16 cellular contexts compared by ENCODE assay signal in the genomic region with DNA sequence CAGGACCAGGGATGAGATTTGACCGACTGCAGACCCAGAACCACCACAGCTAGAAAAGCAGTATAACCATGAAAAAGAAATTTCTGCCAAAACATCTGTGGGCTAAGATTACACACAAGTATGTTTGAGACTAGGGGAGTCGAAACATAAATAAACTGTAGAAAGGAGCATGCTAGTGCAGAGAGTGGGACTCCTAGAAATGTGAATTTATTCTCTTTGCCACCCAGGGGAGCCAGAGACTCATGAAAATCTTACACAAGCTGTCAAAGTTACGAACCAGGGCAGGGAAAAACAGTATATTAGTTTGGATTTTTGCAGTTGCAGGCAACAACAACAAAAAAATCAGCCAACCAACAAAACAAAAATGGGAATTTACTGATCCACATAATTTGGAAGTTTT. TPM values are rescaled to one million over a fixed set of nuclear protein-coding genes. Genes with fewer than 3 reads are reported as not detected.
DNase-seq lines count a peak whose midpoint lies in the region; ATAC-seq and TF ChIP-seq lines count a peak whose summit lies in the region.
"Had no signal": no experiment of that assay in that cellular context is flagged by ENCODE, and none has a peak within 500 bp of the region (broad histone marks: within the 10 kb centered on the region; RNA-seq: fewer than 3 reads in every experiment).

No MANE protein-coding gene starts in this region.

- peaks cover 11% of the 10 kb centered on the region for H3K4me1 Mint-ChIP-seq in activated CD4-positive, alpha-beta T cell treated with anti-CD3 and anti-CD28 coated beads, Interleukin-2, amount 10 ng/mL, durations not matched to agents 7 days and 5 days

- DNase-seq in AG04449 (ENCODE audit: low read depth, low spot score) (no peak), GM23248 (peak; percentile 22), astrocyte of the cerebellum (ENCODE audit: low read depth) (peak; percentile 55), globus pallidus (ENCODE audit: low spot score) (peak; percentile 51), UCSD-AML1 (lab: John Stamatoyannopoulos, UW; ENCODE audit: unreplicated experiment) (no peak)
- DNase-seq in activated CD4-positive, alpha-beta T cell treated with anti-CD3 and anti-CD28 coated beads, Interleukin-2, amount 10 ng/mL, durations not matched to agents 7 days and 5 days = no peak
- no peak for DNase-seq in stimulated activated naive CD4-positive, alpha-beta T cell (lab: John Stamatoyannopoulos, UW)
- DNase-seq: aorta; NCI-H2171 treated with DMSO at 0.1 percent for 48 hours; PC-9; stimulated activated CD4-positive, alpha-beta T cell treated with anti-CD3 and anti-CD28 coated beads, Interleukin-2, amount 100 ng/mL, for 24 hours; stimulated activated naive B cell treated with anti-CD40 and anti-IgM and Interleukin-4, amounts not matched to agents 10 μg/mL and 1 μg/mL and 100 μg/mL, for 72 hours; T-helper 1 cell had no signal

- H3K4me3 Mint-ChIP-seq in activated CD4-positive, alpha-beta T cell treated with anti-CD3 and anti-CD28 coated beads, Interleukin-2, amount 10 ng/mL, durations not matched to agents 7 days and 5 days = no peak overlapping the region
- H3K4me3 Mint-ChIP-seq: activated T-helper 17 cell treated with anti-CD3 and anti-CD28 coated beads, Interleukin-2, amount 50 U/mL, for 72 hours; mesothelial cell of epicardium; stimulated activated naive B cell treated with anti-CD40 and anti-IgM and Interleukin-4, amounts not matched to agents 10 μg/mL and 1 μg/mL and 100 μg/mL, for 72 hours had no signal

- peaks cover 11% of the 10 kb centered on the region for H3K4me1 ChIP-seq in GM23248 (ENCODE audit: insufficient read depth)

- 78 to 82% methylated on average over 3 of the region's 3 CpGs for WGBS in GM23248 (ENCODE audit: low coverage in 1 of 2, low lambda C conversion rate in 2 of 2, missing lambda C conversion rate in 2 of 2), 2 experiments

- H3K9me3 Mint-ChIP-seq in activated CD4-positive, alpha-beta T cell treated with anti-CD3 and anti-CD28 coated beads, Interleukin-2, amount 10 ng/mL, durations not matched to agents 7 days and 5 days = peaks cover 2% of the 10 kb centered on the region

- no peak overlapping the region for H3K27ac ChIP-seq in GM23248
- H3K27ac ChIP-seq: PC-9 had no signal

- no peak overlapping the region for H3K4me2 ChIP-seq in GM23248 (ENCODE audit: unreplicated experiment)
- H3K4me2 ChIP-seq: PC-9 had no signal

- peaks cover 2% of the 10 kb centered on the region for H3K36me3 Mint-ChIP-seq in activated CD4-positive, alpha-beta T cell treated with anti-CD3 and anti-CD28 coated beads, Interleukin-2, amount 10 ng/mL, durations not matched to agents 7 days and 5 days (ENCODE audit: low read depth)
- H3K36me3 Mint-ChIP-seq: mesothelial cell of epicardium had no signal

- POLR2A ChIA-PET in AG04449 (lab: Yijun Ruan, JAX) = interaction anchor here (0.5 kb wide), 1 partner anchor 333 kb away, joined by 3 read pairs; no protein-coding TSS in a partner anchor
- POLR2A ChIA-PET in activated CD4-positive, alpha-beta T cell treated with anti-CD3 and anti-CD28 coated beads, Interleukin-2, amount 10 ng/mL, durations not matched to agents 7 days and 5 days (lab: Charles Lee) = no interaction called here

- no peak for ATAC-seq in HG03521 (IDR thresholded peaks at IDR 0.05; ENCODE audit: unreplicated experiment)
- ATAC-seq: activated T-helper 17 cell treated with anti-CD3 and anti-CD28 coated beads, Interleukin-2, amount 50 U/mL, for 72 hours; stimulated activated naive B cell treated with anti-CD40 and anti-IgM and Interleukin-4, amounts not matched to agents 10 μg/mL and 1 μg/mL and 100 μg/mL, for 72 hours had no signal

- H3K27me3 ChIP-seq in GM23248 (replicated peaks; ENCODE audit: insufficient read depth) = no peaks in the 10 kb centered on the region

- no peaks in the 10 kb centered on the region for H3K9me3 ChIP-seq in GM23248 (ENCODE audit: low read depth)

- H3K4me3 ChIP-seq in AG04449 (ENCODE audit: low read depth, low read length) = no peak overlapping the region
- H3K4me3 ChIP-seq in GM23248 = no peak overlapping the region
- no peak overlapping the region for H3K4me3 ChIP-seq in astrocyte of the cerebellum (ENCODE audit: low read depth, low read length)
- H3K4me3 ChIP-seq: PC-9 had no signal

- peak; percentile 22 for TF ChIP-seq CTCF in AG04449 (IDR thresholded peaks at IDR 0.05; ENCODE audit: insufficient read depth, low read length, missing control alignments)
- peak; percentile 45 for TF ChIP-seq CTCF in astrocyte of the cerebellum (IDR thresholded peaks at IDR 0.05; ENCODE audit: low read depth, low read length, missing control alignments)

- H3F3A ChIP-seq in GM23248 (ENCODE audit: insufficient read depth) = no peaks in the 10 kb centered on the region

- CTCF ChIA-PET in AG04449 (lab: Yijun Ruan, JAX) = interaction anchor here (0.8 to 3.3 kb wide), 10 partner anchors 11 to 622 kb away, joined by 3 to 50 read pairs (median 4); a partner anchor contains a TSS
- CTCF ChIA-PET in activated CD4-positive, alpha-beta T cell treated with anti-CD3 and anti-CD28 coated beads, Interleukin-2, amount 10 ng/mL, durations not matched to agents 7 days and 5 days (lab: Charles Lee) = interaction anchor here (1.1 kb wide), 1 partner anchor 13 kb away, joined by 3 read pairs; no protein-coding TSS in a partner anchor

- H3K27me3 Mint-ChIP-seq in activated CD4-positive, alpha-beta T cell treated with anti-CD3 and anti-CD28 coated beads, Interleukin-2, amount 10 ng/mL, durations not matched to agents 7 days and 5 days = peaks cover 6% of the 10 kb centered on the region

- H2AFZ ChIP-seq in GM23248 = no peak overlapping the region
- H2AFZ ChIP-seq: PC-9 had no signal

- no peaks in the 10 kb centered on the region for H3K36me3 ChIP-seq in GM23248 (ENCODE audit: low read depth)

- no peak overlapping the region for H3K27ac Mint-ChIP-seq in activated CD4-positive, alpha-beta T cell treated with anti-CD3 and anti-CD28 coated beads, Interleukin-2, amount 10 ng/mL, durations not matched to agents 7 days and 5 days
- H3K27ac Mint-ChIP-seq: activated T-helper 17 cell treated with anti-CD3 and anti-CD28 coated beads, Interleukin-2, amount 50 U/mL, for 72 hours; mesothelial cell of epicardium; stimulated activated naive B cell treated with anti-CD40 and anti-IgM and Interleukin-4, amounts not matched to agents 10 μg/mL and 1 μg/mL and 100 μg/mL, for 72 hours had no signal

- no peaks in the 10 kb centered on the region for H3K79me2 ChIP-seq in GM23248 (ENCODE audit: insufficient read depth)

- no peak overlapping the region for H3K9ac ChIP-seq in GM23248

- H4K20me1 ChIP-seq in GM23248 (ENCODE audit: insufficient read depth) = no peaks in the 10 kb centered on the region

- no peaks in the 10 kb centered on the region for H3K9me2 ChIP-seq in GM23248 (ENCODE audit: insufficient read depth)

- in situ Hi-C loops in GM23248 (cut with MboI) (no loop called here), astrocyte of the cerebellum (cut with HindIII; ENCODE audit: low sequenced_read_pairs) (no loop called here)

RNA-seq across cellular contexts. Expression of a gene that starts 12.3 kb away (rescaled TPM):
- 35.5 and 35.9 TPM in 2 replicates for total RNA-seq in GM23248 (2014; rRNA removed; shearing (Covaris generic))
- 46.7 and 46.8 TPM in 2 replicates for polyA plus RNA-seq in GM23248 (2016; fragmentation: Nextera tagmentation; extraction: Ambion mirVana)
- total RNA-seq in activated CD4-positive, alpha-beta T cell treated with anti-CD3 and anti-CD28 coated beads, Interleukin-2, amount 10 ng/mL, durations not matched to agents 7 days and 5 days = 100 to 1,000 TPM; 122 to 127 TPM

RNA-seq across cellular contexts. Expression of a gene that starts 25.8 kb away (rescaled TPM):
- 18.3 and 20.2 TPM in 2 replicates for total RNA-seq in GM23248 (2014; rRNA removed; shearing (Covaris generic))
- polyA plus RNA-seq in GM23248 (2016; fragmentation: Nextera tagmentation; extraction: Ambion mirVana) = 14.9 and 16.1 TPM in 2 replicates
- total RNA-seq in activated CD4-positive, alpha-beta T cell treated with anti-CD3 and anti-CD28 coated beads, Interleukin-2, amount 10 ng/mL, durations not matched to agents 7 days and 5 days = 1 to 10 TPM; 4.7 to 5.4 TPM

Comparison
In these comparisons a context has a peak if more than half of its experiments do, and no peak if none do; other contexts are left out.
1. DNase-seq: peak in GM23248 (single experiment), astrocyte of the cerebellum (single experiment) and globus pallidus (single experiment); none in AG04449 (single experiment), UCSD-AML1 (single experiment), activated CD4-positive, alpha-beta T cell treated with anti-CD3 and anti-CD28 coated beads, Interleukin-2, amount 10 ng/mL, durations not matched to agents 7 days and 5 days (single experiment) and stimulated activated naive CD4-positive, alpha-beta T cell (0 of 6).